In genomic region chr15:67548532-67548852, GRCh38 we compare ENCODE assay signal across 1 cellular context.
TF ChIP-seq lines count a peak whose summit lies in the region.

No MANE protein-coding gene starts in this region.

TF ChIP-seq in H1, 55 proteins besides CTCF, POLR2A, EP300 and RAD21:
- TF ChIP-seq JUN (IDR thresholded peaks at IDR 0.05; ENCODE audit: low read depth, low read length), result no peak
- no peak for TF ChIP-seq TAF1 (IDR thresholded peaks at IDR 0.05; ENCODE audit: low read depth, low read length)
- TF ChIP-seq EGR1 (IDR thresholded peaks at IDR 0.05; ENCODE audit: borderline replicate concordance, low read depth, low read length), result no peak
- no peak for TF ChIP-seq SAP30 (IDR thresholded peaks at IDR 0.05; ENCODE audit: insufficient read depth, insufficient replicate concordance, low read length)
- no peak for TF ChIP-seq CBX5 (IDR thresholded peaks at IDR 0.05; ENCODE audit: low read depth, low read length)
- TF ChIP-seq SIRT6 (IDR thresholded peaks at IDR 0.05; ENCODE audit: low read length), result no peak
- no peak for TF ChIP-seq TEAD4 (IDR thresholded peaks at IDR 0.05; ENCODE audit: low read depth, low read length)
- no peak for TF ChIP-seq POLR2AphosphoS5 (IDR thresholded peaks at IDR 0.05; ENCODE audit: low read depth, low read length)
- TF ChIP-seq EZH2 (IDR thresholded peaks at IDR 0.05; ENCODE audit: low read depth, low read length, severe bottlenecking), result no peak
- TF ChIP-seq, protein P1, sequence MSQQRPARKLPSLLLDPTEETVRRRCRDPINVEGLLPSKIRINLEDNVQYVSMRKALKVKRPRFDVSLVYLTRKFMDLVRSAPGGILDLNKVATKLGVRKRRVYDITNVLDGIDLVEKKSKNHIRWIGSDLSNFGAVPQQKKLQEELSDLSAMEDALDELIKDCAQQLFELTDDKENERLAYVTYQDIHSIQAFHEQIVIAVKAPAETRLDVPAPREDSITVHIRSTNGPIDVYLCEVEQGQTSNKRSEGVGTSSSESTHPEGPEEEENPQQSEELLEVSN (IDR thresholded peaks at IDR 0.05), result no peak
- no peak for TF ChIP-seq BCL11A (IDR thresholded peaks at IDR 0.05; ENCODE audit: low read depth in 2 of 2, low read length in 2 of 2)
- TF ChIP-seq POU5F1 (IDR thresholded peaks at IDR 0.05; ENCODE audit: low read depth, low read length), result no peak
- TF ChIP-seq, protein P2, sequence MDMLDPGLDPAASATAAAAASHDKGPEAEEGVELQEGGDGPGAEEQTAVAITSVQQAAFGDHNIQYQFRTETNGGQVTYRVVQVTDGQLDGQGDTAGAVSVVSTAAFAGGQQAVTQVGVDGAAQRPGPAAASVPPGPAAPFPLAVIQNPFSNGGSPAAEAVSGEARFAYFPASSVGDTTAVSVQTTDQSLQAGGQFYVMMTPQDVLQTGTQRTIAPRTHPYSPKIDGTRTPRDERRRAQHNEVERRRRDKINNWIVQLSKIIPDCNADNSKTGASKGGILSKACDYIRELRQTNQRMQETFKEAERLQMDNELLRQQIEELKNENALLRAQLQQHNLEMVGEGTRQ (IDR thresholded peaks at IDR 0.05; ENCODE audit: low read length), result no peak
- TF ChIP-seq NANOG (IDR thresholded peaks at IDR 0.05; ENCODE audit: insufficient read depth, low read depth, low read length, poor library complexity, severe bottlenecking), result no peak
- no peak for TF ChIP-seq CHD2 (IDR thresholded peaks at IDR 0.05; ENCODE audit: low read length)
- no peak for TF ChIP-seq SP4 (IDR thresholded peaks at IDR 0.05; ENCODE audit: low read length)
- TF ChIP-seq CHD1 (IDR thresholded peaks at IDR 0.05; ENCODE audit: low read depth, low read length), result no peak
